11 cellular contexts compared by ENCODE assay signal in genomic region chr12:52045794-52046199, GRCh38. TPM values are rescaled to one million over a fixed set of nuclear protein-coding genes. Genes with fewer than 3 reads are reported as not detected.
A peak's percentile ranks its signal among the peaks of the same experiment; 100 is the strongest.
DNase-seq lines count a peak whose midpoint lies in the region; ATAC-seq and TF ChIP-seq lines count a peak whose summit lies in the region.
"Had no signal": no experiment of that assay in that cellular context is flagged by ENCODE, and none has a peak within 500 bp of the region (broad histone marks: within the 10 kb centered on the region; RNA-seq: fewer than 3 reads in every experiment).

No MANE protein-coding gene starts in this region.

- no peaks in the 10 kb centered on the region for H3K9me3 Mint-ChIP-seq in stimulated activated naive CD8-positive, alpha-beta T cell treated with anti-CD3 and anti-CD28 coated beads, Interleukin-15, Interleukin-2, amounts not matched to agents 100 ng/mL and 50 ng/mL, for 24 hours
- no peaks in the 10 kb centered on the region for H3K9me3 Mint-ChIP-seq in neural crest cell

- no peaks in the 10 kb centered on the region for H3K36me3 ChIP-seq in duodenal mucosa (ENCODE audit: control insufficient read depth in 1 of 2, insufficient read depth in 2 of 2, low read length in 2 of 2)
- H3K36me3 ChIP-seq: pancreas, SJCRH30 had no signal

- H3K9me3 ChIP-seq in duodenal mucosa (ENCODE audit: control insufficient read depth in 1 of 2, low read length in 2 of 2), result no peaks in the 10 kb centered on the region
- H3K9me3 ChIP-seq: pancreas, SJCRH30 had no signal

- H3K4me3 ChIP-seq in duodenal mucosa (ENCODE audit: low read depth in 1 of 2, low read length in 2 of 2), result no peak overlapping the region
- H3K4me3 ChIP-seq: pancreas, SJCRH30 had no signal

- TF ChIP-seq CTCF in neural crest cell (conservative IDR thresholded peaks at IDR 0.05), result no peak

- H3K4me1 Mint-ChIP-seq in stimulated activated naive CD8-positive, alpha-beta T cell treated with anti-CD3 and anti-CD28 coated beads, Interleukin-15, Interleukin-2, amounts not matched to agents 100 ng/mL and 50 ng/mL, for 24 hours (ENCODE audit: low read depth), result peaks cover 57% of the 10 kb centered on the region
- H3K4me1 Mint-ChIP-seq in neural crest cell, result peaks cover 36% of the 10 kb centered on the region

- no peak for ATAC-seq in stimulated activated naive CD8-positive, alpha-beta T cell treated with anti-CD3 and anti-CD28 coated beads, Interleukin-15, Interleukin-2, amounts not matched to agents 100 U/mL and 50 U/mL, for 24 hours
- ATAC-seq: pancreas had no signal

- no peak for DNase-seq in stimulated activated naive CD8-positive, alpha-beta T cell treated with anti-CD3 and anti-CD28 coated beads, Interleukin-15, Interleukin-2, amounts not matched to agents 100 U/mL and 50 U/mL, for 24 hours
- no peak for DNase-seq in neural crest cell (ENCODE audit: low read depth, low spot score)
- no peak for DNase-seq in NCI-H146 (lab: John Stamatoyannopoulos, UW)
- no peak for DNase-seq in NCI-H69 (lab: John Stamatoyannopoulos, UW)
- no peak for DNase-seq in activated CD4-positive, alpha-beta T cell treated with anti-CD3 and anti-CD28 coated beads, Interleukin-2, amount 50 U/mL, for 1 hour
- no peak for DNase-seq in NCI-H1105 (lab: John Stamatoyannopoulos, UW)
- DNase-seq: SJCRH30 had no signal

- H3K4me1 ChIP-seq in duodenal mucosa (ENCODE audit: control insufficient read depth in 1 of 2, insufficient read depth in 2 of 2, low read length in 2 of 2), result peaks cover 26 to 33% of the 10 kb centered on the region in 2 donors

- peak overlapping the region; percentile 30 for H3K27ac ChIP-seq in duodenal mucosa (ENCODE audit: low read depth, low read length)
- H3K27ac ChIP-seq: SJCRH30 had no signal

- no peaks in the 10 kb centered on the region for H3K27me3 ChIP-seq in duodenal mucosa (ENCODE audit: control insufficient read depth in 1 of 2, insufficient read depth in 2 of 2, low read length in 2 of 2)
- H3K27me3 ChIP-seq: pancreas, SJCRH30 had no signal

- peak overlapping the region; percentile 13 to 36 for H3K9ac ChIP-seq in duodenal mucosa (ENCODE audit: low read depth in 1 of 2, low read length in 2 of 2)

- peak overlapping the region; percentile 65 for H3K27ac Mint-ChIP-seq in stimulated activated naive CD8-positive, alpha-beta T cell treated with anti-CD3 and anti-CD28 coated beads, Interleukin-15, Interleukin-2, amounts not matched to agents 100 ng/mL and 50 ng/mL, for 24 hours
- H3K27ac Mint-ChIP-seq in neural crest cell (ENCODE audit: unreplicated experiment), result peak overlapping the region; percentile 50

- H3K36me3 Mint-ChIP-seq in stimulated activated naive CD8-positive, alpha-beta T cell treated with anti-CD3 and anti-CD28 coated beads, Interleukin-15, Interleukin-2, amounts not matched to agents 100 ng/mL and 50 ng/mL, for 24 hours (ENCODE audit: low read depth), result peaks cover 26% of the 10 kb centered on the region
- H3K36me3 Mint-ChIP-seq in neural crest cell (ENCODE audit: low read depth), result no peaks in the 10 kb centered on the region

- no peaks in the 10 kb centered on the region for H3K27me3 Mint-ChIP-seq in stimulated activated naive CD8-positive, alpha-beta T cell treated with anti-CD3 and anti-CD28 coated beads, Interleukin-15, Interleukin-2, amounts not matched to agents 100 ng/mL and 50 ng/mL, for 24 hours
- H3K27me3 Mint-ChIP-seq in neural crest cell (ENCODE audit: low read depth), result no peaks in the 10 kb centered on the region

- no peak overlapping the region for H3K4me3 Mint-ChIP-seq in stimulated activated naive CD8-positive, alpha-beta T cell treated with anti-CD3 and anti-CD28 coated beads, Interleukin-15, Interleukin-2, amounts not matched to agents 100 ng/mL and 50 ng/mL, for 24 hours
- peak overlapping the region; percentile 75 for H3K4me3 Mint-ChIP-seq in neural crest cell

RNA-seq across cellular contexts. Expression of gene NR4A1, which starts 5.4 kb away (rescaled TPM):
- total RNA-seq in neural crest cell, result 51.0 and 52.8 TPM in 2 replicates

RNA-seq across cellular contexts. Expression of gene ATG101, which starts 24.0 kb away (rescaled TPM):
- total RNA-seq in neural crest cell, result 32.1 and 34.3 TPM in 2 replicates

RNA-seq across cellular contexts. Expression of gene SMIM41, which starts 33.7 kb away (rescaled TPM):
- total RNA-seq in neural crest cell, result not detected in 2 replicates
- total RNA-seq: MCF 10A, SJCRH30 had no signal

RNA-seq across cellular contexts. Expression of gene TAMALIN, which starts 39.1 kb away (rescaled TPM):
- 23.2 and 24.2 TPM in 2 replicates for total RNA-seq in neural crest cell
- total RNA-seq: MCF 10A had no signal
